Comparison of ENCODE assay signal across 8 cellular contexts in the genomic region with DNA sequence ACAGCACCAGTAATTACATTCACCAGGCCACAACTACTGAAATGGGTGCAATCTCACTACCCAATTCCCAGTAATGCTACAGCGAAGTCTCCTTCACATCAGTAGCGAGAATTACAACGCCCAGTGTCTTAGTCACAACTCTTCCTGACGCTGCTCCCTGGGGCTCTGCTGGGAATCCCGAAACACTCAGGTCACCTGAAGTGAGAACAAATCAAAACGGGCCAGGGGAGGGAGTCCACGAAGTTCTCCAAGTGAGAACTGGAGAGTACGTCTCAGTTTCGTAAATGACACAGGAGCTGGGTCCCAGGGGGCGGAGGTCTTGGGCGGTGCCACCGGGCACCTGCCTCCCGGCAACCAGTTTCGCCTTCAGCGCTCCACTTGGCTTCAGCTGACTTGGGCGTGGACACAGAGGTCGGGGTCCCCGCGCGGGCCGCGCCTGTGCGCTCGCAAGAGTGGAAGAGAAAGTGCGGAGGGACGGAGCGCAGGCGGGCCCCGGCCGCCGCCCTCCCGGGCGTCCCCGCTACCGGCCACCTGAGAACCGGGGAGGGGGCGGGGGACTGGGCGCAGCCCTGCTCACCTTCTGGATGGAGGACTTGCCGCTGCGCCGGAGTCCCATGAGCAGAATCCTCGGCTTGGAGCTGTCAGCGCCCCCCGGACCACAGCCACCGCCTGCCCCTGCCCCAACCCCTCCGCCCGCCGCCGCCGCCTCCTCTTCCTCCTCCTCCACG. TPM values are rescaled to one million over a fixed set of nuclear protein-coding genes. Genes with fewer than 3 reads are reported as not detected.
DNase-seq lines count a peak whose midpoint lies in the region; ATAC-seq, FAIRE-seq and TF ChIP-seq lines count a peak whose summit lies in the region.

No MANE protein-coding gene starts in this region.

- H3K27ac ChIP-seq in cingulate gyrus (ENCODE audit: low read depth, low read length): peak overlapping the region; percentile 31

- DNase-seq in GM03348 (ENCODE audit: low spot score) (peak; percentile 62), H54 (ENCODE audit: insufficient read length, low spot score) (peak; percentile 70), LNCaP clone FGC (ENCODE audit: low read depth) (peak; percentile 40), left lobe of liver (ENCODE audit: low spot score) (peak; percentile 81)
- DNase-seq in activated CD4-positive, CD25-positive, alpha-beta regulatory T cell (lab: John Stamatoyannopoulos, UW): peak in 3 of 4 experiments; percentile 29 to 43 (median 41)
- peak; percentile 64 for DNase-seq in stimulated activated CD4-positive, alpha-beta T cell treated with anti-CD3 and anti-CD28 coated beads, Interleukin-1b, Interleukin-23, amount 100 ng/mL, for 48 hours

- ATAC-seq in left lobe of liver (peak; percentile 69), HG03457 (IDR thresholded peaks at IDR 0.05; ENCODE audit: unreplicated experiment) (no peak)

- FAIRE-seq in H54 (lab: Jason Lieb, UNC): peak; percentile 69

- no peak; the same call in 1 of the 2 replicates for TF ChIP-seq CTCF in LNCaP clone FGC (IDR thresholded peaks at IDR 0.05; ENCODE audit: control insufficient read depth, extremely low read depth, insufficient read depth)

- peak overlapping the region; percentile 87 for H3K4me3 ChIP-seq in LNCaP clone FGC (ENCODE audit: low read depth, low read length)

- no peak for TF ChIP-seq POLR2A in H54 (IDR thresholded peaks at IDR 0.05; ENCODE audit: low read depth, low read length)

RNA-seq across cellular contexts. Expression of a gene that starts 0.6 kb away (rescaled TPM):
- 6.9 TPM for total RNA-seq in left lobe of liver

RNA-seq across cellular contexts. Expression of a gene that starts 14.2 kb away (rescaled TPM):
- total RNA-seq in left lobe of liver: 10.9 TPM

RNA-seq across cellular contexts. Expression of a gene that starts 22.4 kb away (rescaled TPM):
- total RNA-seq in left lobe of liver: not detected
